In the genomic region with DNA sequence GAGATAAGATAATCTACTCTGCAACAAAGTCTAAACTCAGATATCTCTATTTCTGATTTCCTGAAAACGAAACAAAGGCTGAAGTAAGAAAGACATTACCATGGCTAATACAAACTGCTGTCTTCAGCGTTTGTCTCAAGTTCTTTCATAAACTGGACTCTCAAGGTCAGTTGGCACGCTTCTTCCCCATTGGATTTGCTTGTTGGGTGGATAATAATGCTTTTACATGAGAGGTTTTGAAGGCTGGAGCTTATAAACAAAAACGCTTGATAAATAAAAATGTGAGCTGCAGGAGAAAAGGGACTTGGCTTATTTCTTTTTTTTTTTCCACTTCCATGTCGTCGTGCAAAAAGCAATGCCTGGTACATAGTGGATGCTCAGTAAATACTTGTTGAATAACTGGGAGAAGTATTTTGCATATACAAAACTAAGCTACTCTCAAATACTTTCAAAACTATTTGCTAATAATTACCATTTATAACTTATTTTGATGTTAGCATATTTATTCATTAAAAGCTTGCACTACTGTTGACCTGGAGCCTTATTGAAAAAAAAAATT, we compare ENCODE assay signal across 8 cellular contexts.
DNase-seq lines count a peak whose midpoint lies in the region; ATAC-seq, FAIRE-seq and TF ChIP-seq lines count a peak whose summit lies in the region.

No MANE protein-coding gene starts in this region.

- no peaks in the 10 kb centered on the region for H3K9me3 Mint-ChIP-seq in natural killer cell treated with Interleukin-12 subunit alpha and Interleukin-12 subunit beta and Interleukin-15 and Interleukin-18, amount 100 ng/mL, for 72 hours

- CTCF ChIA-PET in A549 (lab: Yijun Ruan, JAX) (interaction anchor here (1.1 to 1.9 kb wide), 3 partner anchors 25 to 64 kb away, joined by 3 to 10 read pairs (median 5); no protein-coding TSS in a partner anchor), PC-3 (lab: Charles Lee) (no interaction called here)

- no peak for TF ChIP-seq POLR2A in A549 (IDR thresholded peaks at IDR 0.05; ENCODE audit: low read length)

- ATAC-seq in A549 (peak in 1 of 2 experiments; percentile 30; a peak in 3 of 6 replicates), GM21381 (IDR thresholded peaks at IDR 0.05; ENCODE audit: unreplicated experiment) (peak; percentile 3), PC-3 (no peak), GM21825 (IDR thresholded peaks at IDR 0.05; ENCODE audit: unreplicated experiment) (no peak)
- ATAC-seq in natural killer cell treated with Interleukin-12 subunit alpha and Interleukin-12 subunit beta and Interleukin-15 and Interleukin-18, amount 100 ng/mL, for 72 hours: peak in 1 of 2 donors; percentile 2

- no peak for TF ChIP-seq RAD21 in A549 (conservative IDR thresholded peaks at IDR 0.05 in 1 of 2, IDR thresholded peaks at IDR 0.05 in 1 of 2)

- peak overlapping the region; percentile 91 for H3K4me3 Mint-ChIP-seq in natural killer cell treated with Interleukin-12 subunit alpha and Interleukin-12 subunit beta and Interleukin-15 and Interleukin-18, amount 100 ng/mL, for 72 hours

- H3K9me2 ChIP-seq in PC-3 (replicated peaks; ENCODE audit: low read length): no peaks in the 10 kb centered on the region

- peak overlapping the region; percentile 93 to 98 for H3K27ac ChIP-seq in A549
- peak overlapping the region; percentile 90 for H3K27ac ChIP-seq in PC-3 (ENCODE audit: low read length)

- H3F3A ChIP-seq in PC-3 (ENCODE audit: low read length, unreplicated experiment): no peaks in the 10 kb centered on the region

- peaks cover 20 to 24% of the 10 kb centered on the region in 2 donors for H3K4me1 Mint-ChIP-seq in natural killer cell treated with Interleukin-12 subunit alpha and Interleukin-12 subunit beta and Interleukin-15 and Interleukin-18, amount 100 ng/mL, for 72 hours (ENCODE audit: low read depth in 2 of 2)

- peak overlapping the region; percentile 80 for H3K4me2 ChIP-seq in A549
- peak overlapping the region; percentile 80 for H3K4me2 ChIP-seq in PC-3 (ENCODE audit: low read length)

- H3K4me1 ChIP-seq in A549 (peaks cover 29% of the 10 kb centered on the region), PC-3 (ENCODE audit: insufficient read depth, low read length) (peaks cover 19% of the 10 kb centered on the region), endocrine pancreas (ENCODE audit: control insufficient read depth, insufficient read depth, low read length) (no peaks in the 10 kb centered on the region)

- no peaks in the 10 kb centered on the region for H3K27me3 Mint-ChIP-seq in natural killer cell treated with Interleukin-12 subunit alpha and Interleukin-12 subunit beta and Interleukin-15 and Interleukin-18, amount 100 ng/mL, for 72 hours

- DNase-seq in A549 (ENCODE audit: low read depth in 1 of 2, low spot score in 1 of 2) (no peak), PC-3 (no peak), NAMALWA (ENCODE audit: low spot score) (no peak)
- DNase-seq in natural killer cell treated with Interleukin-12 subunit alpha and Interleukin-12 subunit beta and Interleukin-15 and Interleukin-18, amount 100 ng/mL, for 72 hours (ENCODE audit: low spot score): no peak
- DNase-seq in stimulated activated CD4-positive, alpha-beta T cell treated with anti-CD3 and anti-CD28 coated beads, Interleukin-12 subunit alpha, Interleukin-12 subunit beta, amount 100 ng/mL, for 4 hours: no peak

- FAIRE-seq in A549 (lab: Jason Lieb, UNC): no peak

- 7% methylated on average over 6 of the region's 6 CpGs for WGBS in A549 (ENCODE audit: missing lambda C conversion rate)

- H3K9me3 ChIP-seq in A549: peaks cover 7% of the 10 kb centered on the region; the same call in 1 of the 3 replicates
- no peaks in the 10 kb centered on the region for H3K9me3 ChIP-seq in PC-3 (ENCODE audit: low read length)
- H3K9me3 ChIP-seq in endocrine pancreas (ENCODE audit: control insufficient read depth, low read length): no peaks in the 10 kb centered on the region

- H3K36me3 ChIP-seq in PC-3 (ENCODE audit: low read depth, low read length) (no peaks in the 10 kb centered on the region), endocrine pancreas (ENCODE audit: control insufficient read depth, insufficient read depth, low read length) (no peaks in the 10 kb centered on the region)

- TF ChIP-seq EP300 in A549 (IDR thresholded peaks at IDR 0.05): no peak

- peak overlapping the region; percentile 5; the same call in 1 of the 3 replicates for H3K4me3 ChIP-seq in A549
- H3K4me3 ChIP-seq in PC-3 (ENCODE audit: low read length): peak overlapping the region; percentile 57
- peak overlapping the region; percentile 64 for H3K4me3 ChIP-seq in endocrine pancreas (ENCODE audit: control insufficient read depth, insufficient read depth, low read length)

- TF ChIP-seq CTCF in A549 (IDR thresholded peaks at IDR 0.05): no peak
- TF ChIP-seq CTCF in PC-3 (conservative IDR thresholded peaks at IDR 0.05; ENCODE audit: low read depth, low read length): no peak

- H3K36me3 Mint-ChIP-seq in natural killer cell treated with Interleukin-12 subunit alpha and Interleukin-12 subunit beta and Interleukin-15 and Interleukin-18, amount 100 ng/mL, for 72 hours: no peaks in the 10 kb centered on the region

- intact Hi-C loops in PC-3 (cut with micrococcal nuclease): no loop called here

- peak overlapping the region; percentile 97 to 98 for H3K27ac Mint-ChIP-seq in natural killer cell treated with Interleukin-12 subunit alpha and Interleukin-12 subunit beta and Interleukin-15 and Interleukin-18, amount 100 ng/mL, for 72 hours

- no peaks in the 10 kb centered on the region for H4K20me1 ChIP-seq in PC-3 (ENCODE audit: low read length)

- H3K79me2 ChIP-seq in PC-3 (ENCODE audit: low read length): no peaks in the 10 kb centered on the region

- POLR2A ChIA-PET in A549 (lab: Yijun Ruan, JAX) (interaction anchor here (0.9 to 2.7 kb wide), 3 partner anchors 26 to 71 kb away, joined by 3 to 33 read pairs (median 17); partner anchors contain the start of gene EEF1A1), PC-3 (lab: Charles Lee; ENCODE audit: unreplicated experiment) (interaction anchor here (0.6 kb wide), 1 partner anchor 73 kb away, joined by 6 read pairs; no protein-coding TSS in a partner anchor)

- H3K27me3 ChIP-seq in PC-3 (ENCODE audit: low read length) (no peaks in the 10 kb centered on the region), endocrine pancreas (ENCODE audit: control insufficient read depth, insufficient read depth, low read length) (no peaks in the 10 kb centered on the region)

- peak overlapping the region; percentile 75 for H2AFZ ChIP-seq in PC-3 (ENCODE audit: low read length)

- H3K9ac ChIP-seq in PC-3 (ENCODE audit: low read length): peak overlapping the region; percentile 58
- H3K9ac ChIP-seq in endocrine pancreas (ENCODE audit: control insufficient read depth, insufficient read depth, low read length): no peak overlapping the region

- BruUV-seq in PC-3 (replicated peaks; lab: Mats Ljungman, UMichigan): TSS peak; percentile 29

TF ChIP-seq in A549, 52 proteins besides CTCF, POLR2A, EP300 and RAD21:
- TF ChIP-seq CHD2 (IDR thresholded peaks at IDR 0.05; ENCODE audit: low read length, partially characterized antibody) (no peak), MAFK (IDR thresholded peaks at IDR 0.05; ENCODE audit: partially characterized antibody) (peak; percentile 54), HOXB5 (CRISPR knock-in tag; IDR thresholded peaks at IDR 0.05) (no peak)
- TF ChIP-seq, protein P1, sequence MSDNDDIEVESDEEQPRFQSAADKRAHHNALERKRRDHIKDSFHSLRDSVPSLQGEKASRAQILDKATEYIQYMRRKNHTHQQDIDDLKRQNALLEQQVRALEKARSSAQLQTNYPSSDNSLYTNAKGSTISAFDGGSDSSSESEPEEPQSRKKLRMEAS (IDR thresholded peaks at IDR 0.05): no peak; the same call in 1 of the 2 replicates
- TF ChIP-seq, protein P2, sequence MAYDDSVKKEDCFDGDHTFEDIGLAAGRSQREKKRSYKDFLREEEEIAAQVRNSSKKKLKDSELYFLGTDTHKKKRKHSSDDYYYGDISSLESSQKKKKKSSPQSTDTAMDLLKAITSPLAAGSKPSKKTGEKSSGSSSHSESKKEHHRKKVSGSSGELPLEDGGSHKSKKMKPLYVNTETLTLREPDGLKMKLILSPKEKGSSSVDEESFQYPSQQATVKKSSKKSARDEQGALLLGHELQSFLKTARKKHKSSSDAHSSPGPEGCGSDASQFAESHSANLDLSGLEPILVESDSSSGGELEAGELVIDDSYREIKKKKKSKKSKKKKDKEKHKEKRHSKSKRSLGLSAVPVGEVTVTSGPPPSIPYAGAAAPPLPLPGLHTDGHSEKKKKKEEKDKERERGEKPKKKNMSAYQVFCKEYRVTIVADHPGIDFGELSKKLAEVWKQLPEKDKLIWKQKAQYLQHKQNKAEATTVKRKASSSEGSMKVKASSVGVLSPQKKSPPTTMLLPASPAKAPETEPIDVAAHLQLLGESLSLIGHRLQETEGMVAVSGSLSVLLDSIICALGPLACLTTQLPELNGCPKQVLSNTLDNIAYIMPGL (CRISPR knock-in tag; IDR thresholded peaks at IDR 0.05; ENCODE audit: borderline replicate concordance): no peak

Comparison
In these comparisons a context has a peak if more than half of its experiments do, and no peak if none do; other contexts are left out.
1. H3K4me3 ChIP-seq: peak in every context shown above with its lines; median percentile 64 in endocrine pancreas; 57 in PC-3; 5 in A549.